ENCODE assay signal across 8 cellular contexts in the genomic region with DNA sequence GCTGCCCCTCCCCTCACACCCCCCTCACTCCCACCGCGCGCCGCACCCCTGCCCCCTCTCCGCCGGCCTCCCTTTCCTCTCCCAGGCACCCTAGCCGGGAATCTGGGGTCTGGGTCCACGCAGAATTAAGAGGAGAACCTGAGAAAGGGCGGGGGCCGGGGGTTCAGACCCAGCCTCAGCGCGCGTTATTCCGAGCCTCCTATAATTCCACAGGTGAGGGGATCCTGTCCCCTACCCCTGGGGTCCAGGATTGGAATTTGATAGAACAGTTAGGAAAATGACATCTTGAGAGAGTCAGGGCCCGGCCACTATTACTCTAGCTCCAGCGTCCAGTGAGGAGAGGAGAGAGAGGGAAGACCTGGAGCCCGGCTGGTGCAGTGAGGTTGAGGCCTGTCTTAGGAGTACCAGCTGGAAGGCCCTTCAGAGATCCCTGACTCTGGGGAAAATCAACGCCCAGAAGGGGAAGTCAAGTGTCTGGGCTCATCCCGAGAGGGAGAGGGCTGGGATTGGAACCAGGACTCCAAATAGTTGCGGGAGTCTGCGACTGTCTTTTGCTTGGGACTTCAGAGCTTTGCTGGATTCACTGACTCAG. TPM values are rescaled to one million over a fixed set of nuclear protein-coding genes. Genes with fewer than 3 reads are reported as not detected.
DNase-seq lines count a peak whose midpoint lies in the region; ATAC-seq and TF ChIP-seq lines count a peak whose summit lies in the region.

No MANE protein-coding gene starts in this region.

- H3K9me3 Mint-ChIP-seq in neural crest cell: no peaks in the 10 kb centered on the region

- H3K27me3 Mint-ChIP-seq in neural crest cell (ENCODE audit: low read depth): peaks cover 61% of the 10 kb centered on the region

- H3K36me3 Mint-ChIP-seq in neural crest cell (ENCODE audit: low read depth): no peaks in the 10 kb centered on the region

- no peaks in the 10 kb centered on the region for H3K4me1 Mint-ChIP-seq in neural crest cell

- H3K9ac ChIP-seq in endocrine pancreas (ENCODE audit: control insufficient read depth, insufficient read depth, low read length): peak overlapping the region; percentile 76

- ATAC-seq in Panc1 (no peak), GM18511 (IDR thresholded peaks at IDR 0.05; ENCODE audit: unreplicated experiment) (no peak), GM18873 (IDR thresholded peaks at IDR 0.05; ENCODE audit: low FRiP score, unreplicated experiment) (no peak)

- no peaks in the 10 kb centered on the region for H3K9me3 ChIP-seq in Panc1 (ENCODE audit: control insufficient read depth, insufficient read depth, low read depth, low read length)
- no peaks in the 10 kb centered on the region for H3K9me3 ChIP-seq in endocrine pancreas (ENCODE audit: control insufficient read depth, low read length)

- H3K4me1 ChIP-seq in Panc1 (ENCODE audit: control insufficient read depth, insufficient read depth, low read length) (peaks cover 9% of the 10 kb centered on the region; the same call in 1 of the 2 replicates), endocrine pancreas (ENCODE audit: control insufficient read depth, insufficient read depth, low read length) (no peaks in the 10 kb centered on the region)

- in situ Hi-C loops in Panc1 (cut with HindIII; ENCODE audit: low pct_unique_long_range_greater_than_20kb, low sequenced_read_pairs): no loop called here

- DNase-seq in ELF-1 (ENCODE audit: low read depth, low spot score) (peak; percentile 28), Panc1 (ENCODE audit: low read depth, low spot score) (no peak), neural crest cell (ENCODE audit: low read depth, low spot score) (no peak), dedifferentiated amniotic fluid mesenchymal stem cell (ENCODE audit: extremely low spot score) (no peak), HCEC 1CT (no peak)

- H3K27me3 ChIP-seq in Panc1 (ENCODE audit: control insufficient read depth, insufficient read depth, low read length) (no peaks in the 10 kb centered on the region; the same call in 1 of the 2 replicates), endocrine pancreas (ENCODE audit: control insufficient read depth, insufficient read depth, low read length) (no peaks in the 10 kb centered on the region)

- H3K4me3 ChIP-seq in Panc1 (ENCODE audit: low read depth in 2 of 2, low read length in 2 of 2) (peak overlapping the region; percentile 58 to 68), endocrine pancreas (ENCODE audit: control insufficient read depth, insufficient read depth, low read length) (no peak overlapping the region)

- BruUV-seq in Panc1 (replicated peaks; lab: Mats Ljungman, UMichigan): no TSS peak

- peak overlapping the region; percentile 31 for H3K27ac Mint-ChIP-seq in neural crest cell (ENCODE audit: unreplicated experiment)

- peak overlapping the region; percentile 80 for H3K27ac ChIP-seq in Panc1 (ENCODE audit: low read length)

- H3K4me3 Mint-ChIP-seq in neural crest cell: peak overlapping the region; percentile 82

- H3K36me3 ChIP-seq in Panc1 (ENCODE audit: control insufficient read depth, insufficient read depth, low read length) (no peaks in the 10 kb centered on the region), endocrine pancreas (ENCODE audit: control insufficient read depth, insufficient read depth, low read length) (no peaks in the 10 kb centered on the region)

- POLR2A ChIA-PET in Panc1 (lab: Charles Lee): interaction anchor here (0.6 kb wide), 1 partner anchor 1170 kb away, joined by 3 read pairs; no protein-coding TSS in a partner anchor

- CTCF ChIA-PET in Panc1 (lab: Charles Lee): interaction anchor here (0.6 kb wide), 1 partner anchor 266 kb away, joined by 3 read pairs; no protein-coding TSS in a partner anchor

- intact Hi-C loops in Panc1 (cut with micrococcal nuclease; ENCODE audit: unreplicated experiment): loop anchor here (5.0 kb wide), 1 partner anchor 128 kb away; a partner anchor contains a TSS

- TF ChIP-seq CTCF in Panc1 (IDR thresholded peaks at IDR 0.05) (no peak), neural crest cell (conservative IDR thresholded peaks at IDR 0.05) (no peak)

RNA-seq across cellular contexts. Expression of a gene that starts 17.3 kb away (rescaled TPM):
- total RNA-seq in Panc1 (2021; ENCODE audit: unreplicated experiment): 2.8 TPM
- polyA plus RNA-seq in Panc1 (2012; ENCODE audit: insufficient read length): 2.5 TPM
- total RNA-seq in neural crest cell: not detected in 2 replicates

RNA-seq across cellular contexts. Expression of a gene that starts 24.7 kb away (rescaled TPM):
- total RNA-seq in Panc1 (2021; ENCODE audit: unreplicated experiment) (103 TPM), neural crest cell (35.6 and 36.8 TPM in 2 replicates)
- 168 TPM for polyA plus RNA-seq in Panc1 (2012; ENCODE audit: insufficient read length)

RNA-seq across cellular contexts. Expression of a gene that starts 55.2 kb away (rescaled TPM):
- total RNA-seq in Panc1 (2021; ENCODE audit: unreplicated experiment) (68.6 TPM), neural crest cell (78.4 and 82.9 TPM in 2 replicates)
- polyA plus RNA-seq in Panc1 (2012; ENCODE audit: insufficient read length): 60.1 TPM
